In the genomic region with DNA sequence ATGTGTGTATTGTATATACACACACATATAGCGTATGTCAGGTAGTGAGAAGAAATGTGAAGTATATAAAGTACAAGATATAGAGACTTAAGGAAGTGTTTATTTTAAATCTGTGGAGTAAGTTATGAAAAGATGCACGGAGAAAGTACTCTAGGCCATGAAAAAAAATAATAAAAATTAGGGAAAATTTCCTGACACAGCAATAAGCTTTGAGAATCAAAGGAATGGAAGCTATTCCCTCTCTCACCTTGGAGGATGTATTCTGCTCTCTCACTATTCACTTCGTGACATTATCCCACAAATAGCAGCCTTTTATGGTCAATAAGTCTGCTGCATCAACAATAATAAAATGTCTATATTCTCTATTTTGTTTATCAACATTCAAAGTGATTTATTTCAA, we compare ENCODE assay signal across 2 cellular contexts.
TF ChIP-seq lines count a peak whose summit lies in the region.

No MANE protein-coding gene starts in this region.

TF ChIP-seq in HepG2, 621 proteins besides CTCF, POLR2A, EP300 and RAD21 (continued from another document):
- TF ChIP-seq MAFK (conservative IDR thresholded peaks at IDR 0.05 in 1 of 2, IDR thresholded peaks at IDR 0.05 in 1 of 2; ENCODE audit: low read length in 2 of 2) (peak in 1 of 2 experiments; percentile 58; a peak in 2 of 4 replicates), ZNF235 (CRISPR knock-in tag; IDR thresholded peaks at IDR 0.05; ENCODE audit: borderline replicate concordance) (no peak)
TF ChIP-seq in HepG2: peak in this region for 2.

TF ChIP-seq in K562, 482 proteins besides CTCF, POLR2A, EP300 and RAD21:
- TF ChIP-seq, protein P1, sequence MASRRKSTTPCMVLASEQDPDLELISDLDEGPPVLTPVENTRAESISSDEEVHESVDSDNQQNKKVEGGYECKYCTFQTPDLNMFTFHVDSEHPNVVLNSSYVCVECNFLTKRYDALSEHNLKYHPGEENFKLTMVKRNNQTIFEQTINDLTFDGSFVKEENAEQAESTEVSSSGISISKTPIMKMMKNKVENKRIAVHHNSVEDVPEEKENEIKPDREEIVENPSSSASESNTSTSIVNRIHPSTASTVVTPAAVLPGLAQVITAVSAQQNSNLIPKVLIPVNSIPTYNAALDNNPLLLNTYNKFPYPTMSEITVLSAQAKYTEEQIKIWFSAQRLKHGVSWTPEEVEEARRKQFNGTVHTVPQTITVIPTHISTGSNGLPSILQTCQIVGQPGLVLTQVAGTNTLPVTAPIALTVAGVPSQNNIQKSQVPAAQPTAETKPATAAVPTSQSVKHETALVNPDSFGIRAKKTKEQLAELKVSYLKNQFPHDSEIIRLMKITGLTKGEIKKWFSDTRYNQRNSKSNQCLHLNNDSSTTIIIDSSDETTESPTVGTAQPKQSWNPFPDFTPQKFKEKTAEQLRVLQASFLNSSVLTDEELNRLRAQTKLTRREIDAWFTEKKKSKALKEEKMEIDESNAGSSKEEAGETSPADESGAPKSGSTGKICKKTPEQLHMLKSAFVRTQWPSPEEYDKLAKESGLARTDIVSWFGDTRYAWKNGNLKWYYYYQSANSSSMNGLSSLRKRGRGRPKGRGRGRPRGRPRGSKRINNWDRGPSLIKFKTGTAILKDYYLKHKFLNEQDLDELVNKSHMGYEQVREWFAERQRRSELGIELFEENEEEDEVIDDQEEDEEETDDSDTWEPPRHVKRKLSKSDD (conservative IDR thresholded peaks at IDR 0.05; ENCODE audit: low read length) = no peak
- TF ChIP-seq HMG20B (CRISPR knock-in tag; IDR thresholded peaks at IDR 0.05) (no peak), C11orf30 (IDR thresholded peaks at IDR 0.05; ENCODE audit: low read depth) (0 out of 2 replicates have a peak, but pooled peaks have one; percentile 29), ZNF316 (IDR thresholded peaks at IDR 0.05) (peak; percentile 61; the same call in 1 of the 2 replicates)
TF ChIP-seq in K562: peak in this region for 2.
